ENCODE assay signal across 34 cellular contexts in genomic region chr5:87560528-87560927, GRCh38.
"Had no signal": no experiment of that assay in that cellular context is flagged by ENCODE, and none has a peak within 500 bp of the region (broad histone marks: within the 10 kb centered on the region; RNA-seq: fewer than 3 reads in every experiment).

No MANE protein-coding gene starts in this region.

- H3K4me3 Mint-ChIP-seq: activated CD4-positive, alpha-beta memory T cell treated with anti-CD3 and anti-CD28 coated beads, Interleukin-2, amount 10 ng/mL, durations not matched to agents 7 days and 5 days; activated CD8-positive, alpha-beta memory T cell treated with anti-CD3 and anti-CD28 coated beads, Interleukin-2, amount 10 ng/mL, durations not matched to agents 7 days and 5 days; activated naive CD4-positive, alpha-beta T cell treated with anti-CD3 and anti-CD28 coated beads, Interleukin-2, amount 10 ng/mL, durations not matched to agents 7 days and 5 days; activated naive CD8-positive, alpha-beta T cell; activated naive CD8-positive, alpha-beta T cell treated with anti-CD3 and anti-CD28 coated beads, Interleukin-2, amount 50 U/mL, for 24 hours; brain had no signal

- H3K9me3 Mint-ChIP-seq: activated CD4-positive, alpha-beta memory T cell treated with anti-CD3 and anti-CD28 coated beads, Interleukin-2, amount 10 ng/mL, durations not matched to agents 7 days and 5 days; activated naive CD4-positive, alpha-beta T cell treated with anti-CD3 and anti-CD28 coated beads, Interleukin-2, amount 10 ng/mL, durations not matched to agents 7 days and 5 days; activated naive CD8-positive, alpha-beta T cell treated with anti-CD3 and anti-CD28 coated beads, Interleukin-2, amount 50 U/mL, for 24 hours had no signal

- H3K36me3 Mint-ChIP-seq: activated CD8-positive, alpha-beta memory T cell treated with anti-CD3 and anti-CD28 coated beads, Interleukin-2, amount 10 ng/mL, durations not matched to agents 7 days and 5 days; activated naive CD4-positive, alpha-beta T cell treated with anti-CD3 and anti-CD28 coated beads, Interleukin-2, amount 10 ng/mL, durations not matched to agents 7 days and 5 days; activated naive CD8-positive, alpha-beta T cell; brain had no signal

- H3K36me3 ChIP-seq: WERI-Rb-1 had no signal

- DNase-seq: activated CD4-positive, alpha-beta memory T cell treated with anti-CD3 and anti-CD28 coated beads, Interleukin-2, amount 10 ng/mL, durations not matched to agents 7 days and 5 days; activated CD4-positive, alpha-beta T cell treated with anti-CD3 and anti-CD28 coated beads for 1 hour; activated CD4-positive, alpha-beta T cell treated with anti-CD3 and anti-CD28 coated beads for 48 hours; activated CD4-positive, CD25-positive, alpha-beta regulatory T cell; activated CD8-positive, alpha-beta memory T cell treated with anti-CD3 and anti-CD28 coated beads for 24 hours; activated CD8-positive, alpha-beta memory T cell treated with anti-CD3 and anti-CD28 coated beads, Interleukin-2, amount 10 ng/mL, durations not matched to agents 7 days and 5 days; activated CD8-positive, alpha-beta memory T cell treated with anti-CD3 and anti-CD28 coated beads, Interleukin-2, amount 50 U/mL, for 48 hours; activated effector memory CD4-positive, alpha-beta T cell treated with Interleukin-2 at 50 U/mL for 16 hours; activated naive CD4-positive, alpha-beta T cell treated with anti-CD3 and anti-CD28 coated beads, Interleukin-2, amount 10 ng/mL, durations not matched to agents 7 days and 5 days; activated naive CD8-positive, alpha-beta T cell treated with anti-CD3 and anti-CD28 coated beads, Interleukin-2, amount 50 U/mL, for 24 hours; activated T-cell treated with anti-CD3 and anti-CD28 coated beads, Interleukin-2, amount 50 U/mL, for 48 hours; anterior cingulate cortex; central memory CD4-positive, alpha-beta T cell; MM.1S; MV-4-11; NCI-H1092; NCI-H1436 treated with DMSO at 0.1 percent for 48 hours; NCI-H1694 treated with DMSO at 0.1 percent for 48 hours; NCI-H2029; NCI-H2171; NCI-H510A; NCI-H526; NCI-H748 treated with DMSO at 0.1 percent for 48 hours; PC-9; Right ventricle myocardium superior; SW 1271; T-helper 1 cell; T-helper 2 cell; T-helper 9 cell; WERI-Rb-1 had no signal

- FAIRE-seq: bronchial epithelial cell, RCC 7860 had no signal

- H3K27ac Mint-ChIP-seq: activated CD4-positive, alpha-beta memory T cell treated with anti-CD3 and anti-CD28 coated beads, Interleukin-2, amount 10 ng/mL, durations not matched to agents 7 days and 5 days; activated CD8-positive, alpha-beta memory T cell treated with anti-CD3 and anti-CD28 coated beads, Interleukin-2, amount 10 ng/mL, durations not matched to agents 7 days and 5 days; activated naive CD4-positive, alpha-beta T cell treated with anti-CD3 and anti-CD28 coated beads, Interleukin-2, amount 10 ng/mL, durations not matched to agents 7 days and 5 days; activated naive CD8-positive, alpha-beta T cell; activated naive CD8-positive, alpha-beta T cell treated with anti-CD3 and anti-CD28 coated beads, Interleukin-2, amount 50 U/mL, for 24 hours; brain had no signal

- H3K4me1 Mint-ChIP-seq: activated CD4-positive, alpha-beta memory T cell treated with anti-CD3 and anti-CD28 coated beads, Interleukin-2, amount 10 ng/mL, durations not matched to agents 7 days and 5 days; activated CD8-positive, alpha-beta memory T cell treated with anti-CD3 and anti-CD28 coated beads, Interleukin-2, amount 10 ng/mL, durations not matched to agents 7 days and 5 days; activated naive CD4-positive, alpha-beta T cell treated with anti-CD3 and anti-CD28 coated beads, Interleukin-2, amount 10 ng/mL, durations not matched to agents 7 days and 5 days; activated naive CD8-positive, alpha-beta T cell treated with anti-CD3 and anti-CD28 coated beads, Interleukin-2, amount 50 U/mL, for 24 hours; brain had no signal

- H3K4me2 ChIP-seq: PC-9 had no signal

- H3K27me3 Mint-ChIP-seq: activated CD4-positive, alpha-beta memory T cell treated with anti-CD3 and anti-CD28 coated beads, Interleukin-2, amount 10 ng/mL, durations not matched to agents 7 days and 5 days; activated CD8-positive, alpha-beta memory T cell treated with anti-CD3 and anti-CD28 coated beads, Interleukin-2, amount 10 ng/mL, durations not matched to agents 7 days and 5 days; activated naive CD4-positive, alpha-beta T cell treated with anti-CD3 and anti-CD28 coated beads, Interleukin-2, amount 10 ng/mL, durations not matched to agents 7 days and 5 days; activated naive CD8-positive, alpha-beta T cell treated with anti-CD3 and anti-CD28 coated beads, Interleukin-2, amount 50 U/mL, for 24 hours; brain had no signal

- ATAC-seq: activated CD8-positive, alpha-beta memory T cell treated with anti-CD3 and anti-CD28 coated beads, Interleukin-2, amount 10 ng/mL, durations not matched to agents 7 days and 5 days; activated naive CD8-positive, alpha-beta T cell treated with anti-CD3 and anti-CD28 coated beads, Interleukin-2, amount 50 U/mL, for 24 hours had no signal

- H3K4me3 ChIP-seq: PC-9 had no signal

- H3K27ac ChIP-seq: PC-9, WERI-Rb-1 had no signal

- H2AFZ ChIP-seq: PC-9 had no signal
